ENCODE assay signal across 1 cellular context in the genomic region with DNA sequence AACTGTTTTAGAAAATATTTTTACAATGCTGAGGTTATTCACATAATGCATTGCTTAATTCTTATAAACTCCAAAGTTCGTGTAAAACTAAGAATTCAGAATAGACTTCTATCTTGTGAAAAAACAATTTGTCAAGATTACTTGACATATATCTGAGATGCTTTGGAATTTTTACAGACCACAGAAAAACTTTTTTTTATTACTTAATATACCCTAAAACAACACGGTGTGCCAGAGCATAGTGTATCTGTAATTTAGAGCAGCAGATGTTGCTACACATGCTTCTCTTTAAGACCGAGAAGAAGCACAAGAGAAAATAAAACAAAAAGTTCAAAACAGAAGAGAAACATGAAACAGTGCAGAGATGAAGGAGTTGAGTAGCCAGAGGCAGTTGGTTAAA.
TF ChIP-seq lines count a peak whose summit lies in the region.

No MANE protein-coding gene starts in this region.

TF ChIP-seq in WTC11, 78 proteins besides CTCF, POLR2A, EP300 and RAD21 (continued from another document):
- TF ChIP-seq SMAD3 (CRISPR knock-in tag; IDR thresholded peaks at IDR 0.05; ENCODE audit: borderline replicate concordance) (no peak), ZNF121 (CRISPR knock-in tag; IDR thresholded peaks at IDR 0.05) (no peak), GRHL2 (CRISPR knock-in tag; IDR thresholded peaks at IDR 0.05; ENCODE audit: insufficient replicate concordance, severe bottlenecking) (no peak), ZNF423 (CRISPR knock-in tag; IDR thresholded peaks at IDR 0.05) (no peak), NFYB (CRISPR knock-in tag; conservative IDR thresholded peaks at IDR 0.05; ENCODE audit: low read depth) (no peak), JAZF1 (CRISPR knock-in tag; IDR thresholded peaks at IDR 0.05) (no peak), TEAD4 (CRISPR knock-in tag; IDR thresholded peaks at IDR 0.05) (no peak), GTF2I (CRISPR knock-in tag; conservative IDR thresholded peaks at IDR 0.05) (no peak), HMGA2 (CRISPR knock-in tag; IDR thresholded peaks at IDR 0.05) (no peak)
- TF ChIP-seq, protein P1, sequence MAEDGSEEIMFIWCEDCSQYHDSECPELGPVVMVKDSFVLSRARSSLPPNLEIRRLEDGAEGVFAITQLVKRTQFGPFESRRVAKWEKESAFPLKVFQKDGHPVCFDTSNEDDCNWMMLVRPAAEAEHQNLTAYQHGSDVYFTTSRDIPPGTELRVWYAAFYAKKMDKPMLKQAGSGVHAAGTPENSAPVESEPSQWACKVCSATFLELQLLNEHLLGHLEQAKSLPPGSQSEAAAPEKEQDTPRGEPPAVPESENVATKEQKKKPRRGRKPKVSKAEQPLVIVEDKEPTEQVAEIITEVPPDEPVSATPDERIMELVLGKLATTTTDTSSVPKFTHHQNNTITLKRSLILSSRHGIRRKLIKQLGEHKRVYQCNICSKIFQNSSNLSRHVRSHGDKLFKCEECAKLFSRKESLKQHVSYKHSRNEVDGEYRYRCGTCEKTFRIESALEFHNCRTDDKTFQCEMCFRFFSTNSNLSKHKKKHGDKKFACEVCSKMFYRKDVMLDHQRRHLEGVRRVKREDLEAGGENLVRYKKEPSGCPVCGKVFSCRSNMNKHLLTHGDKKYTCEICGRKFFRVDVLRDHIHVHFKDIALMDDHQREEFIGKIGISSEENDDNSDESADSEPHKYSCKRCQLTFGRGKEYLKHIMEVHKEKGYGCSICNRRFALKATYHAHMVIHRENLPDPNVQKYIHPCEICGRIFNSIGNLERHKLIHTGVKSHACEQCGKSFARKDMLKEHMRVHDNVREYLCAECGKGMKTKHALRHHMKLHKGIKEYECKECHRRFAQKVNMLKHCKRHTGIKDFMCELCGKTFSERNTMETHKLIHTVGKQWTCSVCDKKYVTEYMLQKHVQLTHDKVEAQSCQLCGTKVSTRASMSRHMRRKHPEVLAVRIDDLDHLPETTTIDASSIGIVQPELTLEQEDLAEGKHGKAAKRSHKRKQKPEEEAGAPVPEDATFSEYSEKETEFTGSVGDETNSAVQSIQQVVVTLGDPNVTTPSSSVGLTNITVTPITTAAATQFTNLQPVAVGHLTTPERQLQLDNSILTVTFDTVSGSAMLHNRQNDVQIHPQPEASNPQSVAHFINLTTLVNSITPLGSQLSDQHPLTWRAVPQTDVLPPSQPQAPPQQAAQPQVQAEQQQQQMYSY (CRISPR knock-in tag; IDR thresholded peaks at IDR 0.05): no peak
